In genomic region chr11:35664977-35665441, GRCh38 we compare ENCODE assay signal across 1 cellular context.
TF ChIP-seq lines count a peak whose summit lies in the region.

No MANE protein-coding gene starts in this region.

TF ChIP-seq in K562, 482 proteins besides CTCF, POLR2A, EP300 and RAD21 (continued from another document and continues in another):
- TF ChIP-seq SIX5 (IDR thresholded peaks at IDR 0.05; ENCODE audit: borderline replicate concordance in 1 of 2, insufficient read depth in 1 of 2, low read depth in 1 of 2, low read length in 2 of 2) (no peak), SPI1 (IDR thresholded peaks at IDR 0.05; ENCODE audit: borderline replicate concordance, low read depth, low read length) (no peak), WHSC1 (IDR thresholded peaks at IDR 0.05; ENCODE audit: low read length) (no peak), TCFL5 (CRISPR knock-in tag; conservative IDR thresholded peaks at IDR 0.05) (no peak), ZC3H11A (IDR thresholded peaks at IDR 0.05; ENCODE audit: low read depth, low read length) (no peak), ARID4B (CRISPR knock-in tag; IDR thresholded peaks at IDR 0.05) (no peak), ZNF76 (CRISPR knock-in tag; IDR thresholded peaks at IDR 0.05; ENCODE audit: borderline replicate concordance) (no peak), CSDE1 (IDR thresholded peaks at IDR 0.05) (no peak), MEIS2 (IDR thresholded peaks at IDR 0.05; ENCODE audit: partially characterized antibody) (no peak), MAFK (IDR thresholded peaks at IDR 0.05; ENCODE audit: low read length) (peak; percentile 32; the same call in 1 of the 2 replicates), ZSCAN29 (IDR thresholded peaks at IDR 0.05) (no peak), POLR2AphosphoS5 (IDR thresholded peaks at IDR 0.05; ENCODE audit: control insufficient read depth, insufficient read depth, low read depth, low read length) (no peak), BCOR (IDR thresholded peaks at IDR 0.05) (no peak), POLR2AphosphoS2 (IDR thresholded peaks at IDR 0.05; ENCODE audit: low read length) (no peak), MEF2D (tag; conservative IDR thresholded peaks at IDR 0.05; ENCODE audit: low read depth) (no peak), STAT5A (IDR thresholded peaks at IDR 0.05; ENCODE audit: borderline replicate concordance, low read length) (no peak), PTRF (tag; IDR thresholded peaks at IDR 0.05) (no peak), HDAC1 (IDR thresholded peaks at IDR 0.05) (no peak), MAFF (IDR thresholded peaks at IDR 0.05; ENCODE audit: low read length) (0 out of 2 replicates have a peak, but pooled peaks have one; percentile 31), SRSF9 (IDR thresholded peaks at IDR 0.05; ENCODE audit: borderline replicate concordance, low read depth, low read length) (no peak), CEBPZ (IDR thresholded peaks at IDR 0.05; ENCODE audit: borderline replicate concordance, low read depth, low read length) (no peak), NCOA1 (IDR thresholded peaks at IDR 0.05; ENCODE audit: low read depth) (no peak), BCLAF1 (IDR thresholded peaks at IDR 0.05; ENCODE audit: borderline replicate concordance in 1 of 2, control insufficient read depth in 1 of 2, low read depth in 2 of 2, low read length in 1 of 2) (no peak), NR1H2 (CRISPR knock-in tag; IDR thresholded peaks at IDR 0.05) (no peak), ZNF239 (CRISPR knock-in tag; IDR thresholded peaks at IDR 0.05) (no peak), E4F1 (CRISPR knock-in tag; IDR thresholded peaks at IDR 0.05; ENCODE audit: borderline replicate concordance) (no peak), ZNF277 (CRISPR knock-in tag; IDR thresholded peaks at IDR 0.05; ENCODE audit: borderline replicate concordance) (no peak), ZNF316 (IDR thresholded peaks at IDR 0.05) (peak; percentile 81), ZNF518B (CRISPR knock-in tag; IDR thresholded peaks at IDR 0.05) (no peak), SMARCE1 (IDR thresholded peaks at IDR 0.05) (no peak), ZNF766 (CRISPR knock-in tag; conservative IDR thresholded peaks at IDR 0.05) (no peak), SAP30 (IDR thresholded peaks at IDR 0.05; ENCODE audit: borderline replicate concordance, insufficient read depth, low read depth, low read length, poor library complexity, severe bottlenecking) (no peak), NRF1 (conservative IDR thresholded peaks at IDR 0.05 in 1 of 2, IDR thresholded peaks at IDR 0.05 in 1 of 2) (no peak), HBP1 (CRISPR knock-in tag; IDR thresholded peaks at IDR 0.05) (no peak), C11orf30 (IDR thresholded peaks at IDR 0.05; ENCODE audit: low read depth) (peak; percentile 82), FOXP4 (CRISPR knock-in tag; IDR thresholded peaks at IDR 0.05; ENCODE audit: borderline replicate concordance) (no peak), TSC22D4 (tag; IDR thresholded peaks at IDR 0.05) (0 out of 2 replicates have a peak, but pooled peaks have one; percentile 54)
